ENCODE assay signal across 20 cellular contexts in genomic region chr1:240254778-240255291, GRCh38.
DNase-seq lines count a peak whose midpoint lies in the region; TF ChIP-seq lines count a peak whose summit lies in the region.
"Had no signal": no experiment of that assay in that cellular context is flagged by ENCODE, and none has a peak within 500 bp of the region (broad histone marks: within the 10 kb centered on the region; RNA-seq: fewer than 3 reads in every experiment).

No MANE protein-coding gene starts in this region.

- no peaks in the 10 kb centered on the region for H4K20me1 ChIP-seq in neural progenitor cell (ENCODE audit: low read depth)

- H3K36me3 ChIP-seq in neural progenitor cell: no peaks in the 10 kb centered on the region

- H3K79me2 ChIP-seq in neural progenitor cell (ENCODE audit: low read depth): no peaks in the 10 kb centered on the region

- no peak overlapping the region for H3K27ac ChIP-seq in neural progenitor cell

- no peak overlapping the region for H2AFZ ChIP-seq in neural progenitor cell (replicated peaks)

- H3K4me1 Mint-ChIP-seq in neural progenitor cell: no peaks in the 10 kb centered on the region
- no peaks in the 10 kb centered on the region for H3K4me1 Mint-ChIP-seq in activated naive CD8-positive, alpha-beta T cell treated with anti-CD3 and anti-CD28 coated beads for 36 hours

- peaks cover 3% of the 10 kb centered on the region for H3K27me3 Mint-ChIP-seq in neural progenitor cell (ENCODE audit: insufficient read depth, low read depth)
- no peaks in the 10 kb centered on the region for H3K27me3 Mint-ChIP-seq in activated naive CD8-positive, alpha-beta T cell treated with anti-CD3 and anti-CD28 coated beads for 36 hours
- H3K27me3 Mint-ChIP-seq: CD4-positive, alpha-beta T cell had no signal

- DNase-seq in D341Med (ENCODE audit: low spot score) (peak; percentile 38), M059J (ENCODE audit: low read depth) (peak; percentile 21), choroid plexus epithelial cell (ENCODE audit: low read depth) (no peak), neural progenitor cell (ENCODE audit: low spot score) (peak; percentile 7)
- DNase-seq in activated naive CD8-positive, alpha-beta T cell treated with anti-CD3 and anti-CD28 coated beads for 36 hours: no peak
- DNase-seq in stimulated activated CD4-positive, alpha-beta T cell treated with anti-CD3 and anti-CD28 coated beads, Interleukin-2, amount 100 ng/mL, for 48 hours: no peak
- DNase-seq in activated CD8-positive, alpha-beta memory T cell treated with anti-CD3 and anti-CD28 coated beads for 24 hours: no peak
- DNase-seq in activated effector memory CD4-positive, alpha-beta T cell treated with Interleukin-2 at 50 U/mL for 16 hours: no peak
- DNase-seq: Caco-2; CD4-positive, alpha-beta T cell; DMS153; GDM1; MV-4-11; NCI-H1694 treated with DMSO at 0.1 percent for 48 hours; NCI-H2107; NCI-H510A; NCI-H774; PC-3; RPMI8226; SHP77 treated with DMSO at 0.1 percent for 48 hours had no signal

- no peaks in the 10 kb centered on the region for H3F3A ChIP-seq in neural progenitor cell (ENCODE audit: low read depth)

- no peak overlapping the region for H3K9ac ChIP-seq in neural progenitor cell

- no peak overlapping the region for H3K27ac Mint-ChIP-seq in neural progenitor cell
- no peak overlapping the region for H3K27ac Mint-ChIP-seq in activated naive CD8-positive, alpha-beta T cell treated with anti-CD3 and anti-CD28 coated beads for 36 hours
- H3K27ac Mint-ChIP-seq: CD4-positive, alpha-beta T cell had no signal

- H3K4me3 ChIP-seq in choroid plexus epithelial cell (ENCODE audit: low read depth, low read length) (no peak overlapping the region), neural progenitor cell (no peak overlapping the region)

- peaks cover 29% of the 10 kb centered on the region for H3K36me3 Mint-ChIP-seq in neural progenitor cell
- H3K36me3 Mint-ChIP-seq in activated naive CD8-positive, alpha-beta T cell treated with anti-CD3 and anti-CD28 coated beads for 36 hours: peaks cover 2% of the 10 kb centered on the region

- TF ChIP-seq CTCF in choroid plexus epithelial cell (conservative IDR thresholded peaks at IDR 0.05; ENCODE audit: low read depth, low read length): peak; percentile 23
- TF ChIP-seq CTCF in neural progenitor cell (IDR thresholded peaks at IDR 0.05): peak; percentile 10

- H3K9me3 Mint-ChIP-seq in neural progenitor cell: peaks cover 20% of the 10 kb centered on the region
- H3K9me3 Mint-ChIP-seq in activated naive CD8-positive, alpha-beta T cell treated with anti-CD3 and anti-CD28 coated beads for 36 hours: peaks cover 13% of the 10 kb centered on the region

- H3K27me3 ChIP-seq in neural progenitor cell: no peaks in the 10 kb centered on the region

- H3K4me1 ChIP-seq in neural progenitor cell: no peaks in the 10 kb centered on the region
- H3K4me1 ChIP-seq: Caco-2 had no signal

- H3K4me2 ChIP-seq in neural progenitor cell: no peak overlapping the region

- H3K9me3 ChIP-seq in neural progenitor cell (ENCODE audit: low read depth): no peaks in the 10 kb centered on the region
- H3K9me3 ChIP-seq: Caco-2 had no signal

- H3K4me3 Mint-ChIP-seq in neural progenitor cell: no peak overlapping the region
- H3K4me3 Mint-ChIP-seq in activated naive CD8-positive, alpha-beta T cell treated with anti-CD3 and anti-CD28 coated beads for 36 hours: no peak overlapping the region
- H3K4me3 Mint-ChIP-seq: CD4-positive, alpha-beta T cell had no signal

Comparison
In these comparisons a context has a peak if more than half of its experiments do, and no peak if none do; other contexts are left out.
1. DNase-seq: peak in D341Med (single experiment), M059J (single experiment) and neural progenitor cell (single experiment); none in choroid plexus epithelial cell (single experiment), activated naive CD8-positive, alpha-beta T cell treated with anti-CD3 and anti-CD28 coated beads for 36 hours (single experiment), stimulated activated CD4-positive, alpha-beta T cell treated with anti-CD3 and anti-CD28 coated beads, Interleukin-2, amount 100 ng/mL, for 48 hours (0 of 2), activated CD8-positive, alpha-beta memory T cell treated with anti-CD3 and anti-CD28 coated beads for 24 hours (single experiment) and activated effector memory CD4-positive, alpha-beta T cell treated with Interleukin-2 at 50 U/mL for 16 hours (single experiment).